In genomic region chr12:91892081-91892855, GRCh38 we compare ENCODE assay signal across 19 cellular contexts.
DNase-seq lines count a peak whose midpoint lies in the region; ATAC-seq, FAIRE-seq and TF ChIP-seq lines count a peak whose summit lies in the region.
"Had no signal": no experiment of that assay in that cellular context is flagged by ENCODE, and none has a peak within 500 bp of the region (broad histone marks: within the 10 kb centered on the region; RNA-seq: fewer than 3 reads in every experiment).

No MANE protein-coding gene starts in this region.

- no peaks in the 10 kb centered on the region for H3K27me3 Mint-ChIP-seq in mesothelial cell of epicardium (ENCODE audit: low read depth)
- H3K27me3 Mint-ChIP-seq: stimulated activated naive CD8-positive, alpha-beta T cell treated with anti-CD3 and anti-CD28 coated beads, Interleukin-15, amount 100 ng/mL, for 72 hours had no signal

- DNase-seq in DND-41: no peak
- DNase-seq in IMR-90: no peak
- no peak for DNase-seq in K562 (ENCODE audit: extremely low read depth in 1 of 4, low spot score in 3 of 4)
- no peak for DNase-seq in neuronal stem cell (ENCODE audit: low spot score)
- no peak for DNase-seq in HUDEP-2 (lab: John Stamatoyannopoulos, UW; ENCODE audit: unreplicated experiment in 76 of 76)
- no peak for DNase-seq in mesothelial cell of epicardium (ENCODE audit: low spot score in 2 of 2, unreplicated experiment in 2 of 2)
- DNase-seq: activated CD4-positive, alpha-beta T cell treated with anti-CD3 and anti-CD28 coated beads for 48 hours; activated naive CD4-positive, alpha-beta T cell treated with anti-CD3 and anti-CD28 coated beads, Interleukin-2, amount 50 U/mL, for 16 hours; kidney; naive B cell; NCI-H1105 treated with DMSO at 0.1 percent for 48 hours; NCI-H2029; NCI-H345; stimulated activated naive CD8-positive, alpha-beta T cell treated with anti-CD3 and anti-CD28 coated beads, Interleukin-15, amount 100 ng/mL, for 72 hours; T-helper 2 cell; tibial artery had no signal

- H2BK12ac ChIP-seq in neuronal stem cell (ENCODE audit: low read length): no peak overlapping the region

- no peak overlapping the region for H3K27ac Mint-ChIP-seq in mesothelial cell of epicardium
- H3K27ac Mint-ChIP-seq: IgD-negative memory B cell, naive B cell had no signal

- no peak overlapping the region for H3K56ac ChIP-seq in IMR-90 (ENCODE audit: extremely low read depth, insufficient read depth, low read length)

- H3K27ac ChIP-seq in DND-41 (ENCODE audit: low read length) (no peak overlapping the region), IMR-90 (ENCODE audit: insufficient read depth, low read length) (no peak overlapping the region), K562 (ENCODE audit: extremely low read depth, low read depth, low read length) (no peak overlapping the region), neuronal stem cell (replicated peaks; ENCODE audit: low read length) (no peak overlapping the region)
- H3K27ac ChIP-seq: ascending aorta, tibial artery had no signal

- H4K91ac ChIP-seq in IMR-90 (ENCODE audit: insufficient read depth, low read depth, low read length) (no peak overlapping the region), neuronal stem cell (ENCODE audit: low read depth, low read length, poor library complexity) (no peak overlapping the region)

- no peak overlapping the region for H3K9ac ChIP-seq in DND-41 (ENCODE audit: low read depth, low read length)
- no peak overlapping the region for H3K9ac ChIP-seq in IMR-90 (ENCODE audit: low read depth, low read length)
- H3K9ac ChIP-seq in K562 (ENCODE audit: insufficient read depth in 1 of 2, low read depth in 2 of 2, low read length in 2 of 2): no peak overlapping the region
- H3K9ac ChIP-seq in neuronal stem cell (ENCODE audit: low read depth, low read length, poor library complexity): no peak overlapping the region

- no peaks in the 10 kb centered on the region for H3K9me3 Mint-ChIP-seq in mesothelial cell of epicardium

- no peaks in the 10 kb centered on the region for H3K9me3 ChIP-seq in DND-41 (ENCODE audit: insufficient read depth, low read length, severe bottlenecking)
- no peaks in the 10 kb centered on the region for H3K9me3 ChIP-seq in IMR-90 (ENCODE audit: control insufficient read depth, insufficient read depth, low read length)
- H3K9me3 ChIP-seq in K562 (replicated peaks; ENCODE audit: control insufficient read depth, insufficient read depth, low read depth, low read length): no peaks in the 10 kb centered on the region
- no peaks in the 10 kb centered on the region for H3K9me3 ChIP-seq in neuronal stem cell (replicated peaks in 1 of 2; ENCODE audit: control insufficient read depth in 2 of 2, insufficient read depth in 1 of 2, low read depth in 1 of 2, low read length in 2 of 2)
- H3K9me3 ChIP-seq: ascending aorta, tibial artery had no signal

- H4K20me1 ChIP-seq in DND-41 (ENCODE audit: insufficient read depth, low read length) (no peaks in the 10 kb centered on the region), IMR-90 (ENCODE audit: insufficient read depth, low read length) (no peaks in the 10 kb centered on the region), K562 (replicated peaks; ENCODE audit: control insufficient read depth, insufficient read depth, low read length) (no peaks in the 10 kb centered on the region)

- CTCF ChIA-PET in IMR-90 (lab: Yijun Ruan, JAX) (no interaction called here), K562 (lab: Yijun Ruan, JAX; ENCODE audit: low intra/inter-chr PET ratio) (no interaction called here)

- H3K23ac ChIP-seq in IMR-90 (ENCODE audit: low read depth, low read length) (no peak overlapping the region), neuronal stem cell (ENCODE audit: low read depth, low read length, poor library complexity) (no peak overlapping the region)

- TF ChIP-seq EP300 in K562 (IDR thresholded peaks at IDR 0.05; ENCODE audit: low read length): no peak

- no peak for FAIRE-seq in K562 (lab: Jason Lieb, UNC)

- H3K4me1 Mint-ChIP-seq in mesothelial cell of epicardium: peaks cover 32% of the 10 kb centered on the region
- H3K4me1 Mint-ChIP-seq: naive B cell had no signal

- H3K4ac ChIP-seq in IMR-90 (ENCODE audit: low read depth, low read length): no peak overlapping the region
- H3K4ac ChIP-seq in neuronal stem cell (ENCODE audit: low read length): no peak overlapping the region

- POLR2A ChIA-PET in IMR-90 (lab: Charles Lee; ENCODE audit: unreplicated experiment): no interaction called here
- POLR2A ChIA-PET in K562 (lab: Yijun Ruan, JAX): interaction anchor here (1.0 to 2.7 kb wide), 3 partner anchors 9 to 253 kb away, joined by 3 to 6 read pairs (median 3); partner anchors contain the start of gene BTG1

- H3K4me3 ChIP-seq in DND-41 (ENCODE audit: low read depth in 1 of 2, low read length in 2 of 2) (no peak overlapping the region), IMR-90 (ENCODE audit: insufficient read depth, low read depth, low read length) (no peak overlapping the region), K562 (no peak overlapping the region), neuronal stem cell (ENCODE audit: low read length in 2 of 2) (no peak overlapping the region)
- H3K4me3 ChIP-seq: ascending aorta, tibial artery had no signal

- H2AK5ac ChIP-seq in IMR-90 (ENCODE audit: low read depth, low read length): no peak overlapping the region
- no peak overlapping the region for H2AK5ac ChIP-seq in neuronal stem cell (ENCODE audit: low read depth, low read length)

- H3K4me2 ChIP-seq in DND-41 (ENCODE audit: insufficient read depth, low read length): no peak overlapping the region
- no peak overlapping the region for H3K4me2 ChIP-seq in IMR-90 (ENCODE audit: low read depth, low read length)
- no peak overlapping the region for H3K4me2 ChIP-seq in K562 (ENCODE audit: insufficient read depth, low read length)
- H3K4me2 ChIP-seq in neuronal stem cell (ENCODE audit: insufficient read depth, low read length, poor library complexity, severe bottlenecking): no peak overlapping the region

- TF ChIP-seq CTCF in DND-41 (IDR thresholded peaks at IDR 0.05; ENCODE audit: borderline replicate concordance, extremely low read depth, low read length, poor library complexity, severe bottlenecking) (no peak), IMR-90 (conservative IDR thresholded peaks at IDR 0.05; ENCODE audit: low read depth, low read length) (no peak), K562 (IDR thresholded peaks at IDR 0.05 in 2 of 3, conservative IDR thresholded peaks at IDR 0.05 in 1 of 3; ENCODE audit: insufficient read depth in 2 of 3, low read depth in 1 of 3, low read length in 3 of 3) (no peak), mesothelial cell of epicardium (IDR thresholded peaks at IDR 0.05; ENCODE audit: unreplicated experiment) (no peak)

- in situ Hi-C loops in IMR-90 (cut with MboI; ENCODE audit: low sequenced_read_pairs): no loop called here
- in situ Hi-C loops in K562 (cut with MboI): no loop called here

- H2BK15ac ChIP-seq in IMR-90 (ENCODE audit: low read depth, low read length) (no peak overlapping the region), neuronal stem cell (ENCODE audit: low read length) (no peak overlapping the region)

- no peak for TF ChIP-seq POLR2A in IMR-90 (IDR thresholded peaks at IDR 0.05; ENCODE audit: low read depth, low read length)
- TF ChIP-seq POLR2A in K562 (conservative IDR thresholded peaks at IDR 0.05): no peak

- dilution Hi-C loops in IMR-90 (cut with HindIII; ENCODE audit: low sequenced_read_pairs, unreplicated experiment): no loop called here

- H2BK5ac ChIP-seq in IMR-90 (ENCODE audit: low read depth, low read length, poor library complexity, severe bottlenecking) (no peak overlapping the region), neuronal stem cell (ENCODE audit: low read length) (no peak overlapping the region)

- H3K36me3 ChIP-seq in DND-41 (ENCODE audit: insufficient read depth, low read length) (no peaks in the 10 kb centered on the region), IMR-90 (ENCODE audit: control insufficient read depth, insufficient read depth, low read length) (no peaks in the 10 kb centered on the region), K562 (ENCODE audit: control insufficient read depth, insufficient read depth, low read length) (no peaks in the 10 kb centered on the region), neuronal stem cell (replicated peaks in 1 of 2; ENCODE audit: control insufficient read depth in 2 of 2, insufficient read depth in 2 of 2, low read length in 2 of 2) (no peaks in the 10 kb centered on the region)
- H3K36me3 ChIP-seq: ascending aorta, tibial artery had no signal

- intact Hi-C loops in IMR-90 (cut with micrococcal nuclease) (no loop called here), K562 (cut with micrococcal nuclease) (no loop called here)

- H2BK120ac ChIP-seq in IMR-90 (ENCODE audit: low read depth, low read length): no peak overlapping the region
- no peak overlapping the region for H2BK120ac ChIP-seq in neuronal stem cell (ENCODE audit: low read depth, low read length)

- no peak overlapping the region for H4K5ac ChIP-seq in IMR-90 (ENCODE audit: low read depth, low read length)

- WGBS in IMR-90 (ENCODE audit: extremely low coverage in 2 of 2, insufficient read length in 1 of 2), 2 experiments: no CpG with 5 or more reads among the region's 4 CpGs
- WGBS in K562 (ENCODE audit: insufficient coverage, low coverage, missing lambda C conversion rate): 5% methylated on average over 4 of the region's 4 CpGs
- WGBS in neuronal stem cell (ENCODE audit: extremely low coverage in 2 of 2, insufficient read length in 2 of 2, insufficient replicate concordance in 1 of 2), 2 donors: no CpG with 5 or more reads among the region's 4 CpGs

- H3K14ac ChIP-seq in IMR-90 (replicated peaks; ENCODE audit: low read depth, low read length) (0 out of 2 replicates have a peak overlapping the region, but pooled peaks have one; percentile 1), neuronal stem cell (ENCODE audit: low read length) (no peak overlapping the region)

- H2BK20ac ChIP-seq in IMR-90 (ENCODE audit: low read depth, low read length): no peak overlapping the region

- 0 out of 2 replicates have a peak overlapping the region, but pooled peaks have one; percentile 35 for H2AFZ ChIP-seq in DND-41 (ENCODE audit: low read depth, low read length)
- H2AFZ ChIP-seq in IMR-90 (replicated peaks; ENCODE audit: low read length, poor library complexity): no peak overlapping the region
- H2AFZ ChIP-seq in K562 (ENCODE audit: low read depth, low read length): 0 out of 2 replicates have a peak overlapping the region, but pooled peaks have one; percentile 16
- H2AFZ ChIP-seq in neuronal stem cell (ENCODE audit: low read length): peak overlapping the region; percentile 53

- no peaks in the 10 kb centered on the region for H3K79me2 ChIP-seq in DND-41 (ENCODE audit: insufficient read depth, low read length)
- H3K79me2 ChIP-seq in K562 (ENCODE audit: control insufficient read depth, insufficient read depth, low read length): no peaks in the 10 kb centered on the region

- H3K79me1 ChIP-seq in IMR-90 (ENCODE audit: low read depth in 1 of 2, low read length in 2 of 2) (no peaks in the 10 kb centered on the region), neuronal stem cell (ENCODE audit: low read depth, low read length) (no peaks in the 10 kb centered on the region)

- no peak overlapping the region for H3K4me3 Mint-ChIP-seq in mesothelial cell of epicardium
- H3K4me3 Mint-ChIP-seq: IgD-negative memory B cell; naive B cell; stimulated activated naive CD8-positive, alpha-beta T cell treated with anti-CD3 and anti-CD28 coated beads, Interleukin-15, amount 100 ng/mL, for 72 hours had no signal

- no peak for ATAC-seq in DND-41 (ENCODE audit: insufficient read depth, low read depth)
- ATAC-seq in IMR-90 (ENCODE audit: low read depth): no peak
- ATAC-seq in K562: no peak; the same call in 2 of the 3 replicates
- no peak for ATAC-seq in GM21529 (IDR thresholded peaks at IDR 0.05; ENCODE audit: unreplicated experiment)
- ATAC-seq: stimulated activated naive CD8-positive, alpha-beta T cell treated with anti-CD3 and anti-CD28 coated beads, Interleukin-15, amount 100 ng/mL, for 72 hours had no signal

- BruUV-seq in IMR-90 (replicated peaks; lab: Mats Ljungman, UMichigan) (no TSS peak), K562 (replicated peaks; lab: Mats Ljungman, UMichigan) (no TSS peak)

- TF ChIP-seq RAD21 in IMR-90 (IDR thresholded peaks at IDR 0.05; ENCODE audit: low read length) (no peak), K562 (CRISPR knock-in tag; conservative IDR thresholded peaks at IDR 0.05 in 1 of 2, IDR thresholded peaks at IDR 0.05 in 1 of 2) (no peak)

- H2AK9ac ChIP-seq in IMR-90 (replicated peaks; ENCODE audit: low read depth, low read length, poor library complexity): no peak overlapping the region

- no peaks in the 10 kb centered on the region for H3K36me3 Mint-ChIP-seq in mesothelial cell of epicardium

- H3K18ac ChIP-seq in IMR-90 (ENCODE audit: low read depth, low read length): no peak overlapping the region
- no peak overlapping the region for H3K18ac ChIP-seq in neuronal stem cell (ENCODE audit: low read length)

- H3K4me1 ChIP-seq in DND-41 (ENCODE audit: insufficient read depth, low read length): no peaks in the 10 kb centered on the region
- H3K4me1 ChIP-seq in IMR-90 (ENCODE audit: control insufficient read depth, insufficient read depth, low read length): peaks cover 2% of the 10 kb centered on the region; the same call in 1 of the 2 replicates
- peaks cover 0 to 5% of the 10 kb centered on the region in 2 experiments; a peak in 1 of 5 replicates for H3K4me1 ChIP-seq in K562 (replicated peaks in 1 of 2; ENCODE audit: control insufficient read depth in 2 of 2, insufficient read depth in 2 of 2, low read length in 2 of 2)
- peaks cover 3 to 4% of the 10 kb centered on the region in 2 donors for H3K4me1 ChIP-seq in neuronal stem cell (ENCODE audit: control insufficient read depth in 2 of 2, insufficient read depth in 1 of 2, low read depth in 1 of 2, low read length in 2 of 2)
- H3K4me1 ChIP-seq: ascending aorta had no signal

- H3K27me3 ChIP-seq in DND-41 (ENCODE audit: insufficient read depth, low read length, poor library complexity) (no peaks in the 10 kb centered on the region), IMR-90 (ENCODE audit: control insufficient read depth, insufficient read depth, low read length) (no peaks in the 10 kb centered on the region), K562 (ENCODE audit: control insufficient read depth in 2 of 2, insufficient read depth in 2 of 2, low read length in 2 of 2) (0 out of 5 replicates have a peak, but pooled peaks cover 0 to 3% of the 10 kb centered on the region in 2 experiments), neuronal stem cell (ENCODE audit: control insufficient read depth in 3 of 3, insufficient read depth in 3 of 3, low read depth in 1 of 3, low read length in 3 of 3) (no peaks in the 10 kb centered on the region)
- H3K27me3 ChIP-seq: ascending aorta, tibial artery had no signal

- H4K8ac ChIP-seq in IMR-90 (ENCODE audit: low read depth in 2 of 2, low read length in 2 of 2): no peak overlapping the region
- no peak overlapping the region for H4K8ac ChIP-seq in neuronal stem cell (ENCODE audit: low read depth, low read length)

- H3K9me1 ChIP-seq in IMR-90 (ENCODE audit: insufficient read depth, low read length) (0 out of 2 replicates have a peak, but pooled peaks cover 2% of the 10 kb centered on the region), K562 (ENCODE audit: control insufficient read depth, insufficient read depth, low read length) (no peaks in the 10 kb centered on the region)
